In the genomic region with DNA sequence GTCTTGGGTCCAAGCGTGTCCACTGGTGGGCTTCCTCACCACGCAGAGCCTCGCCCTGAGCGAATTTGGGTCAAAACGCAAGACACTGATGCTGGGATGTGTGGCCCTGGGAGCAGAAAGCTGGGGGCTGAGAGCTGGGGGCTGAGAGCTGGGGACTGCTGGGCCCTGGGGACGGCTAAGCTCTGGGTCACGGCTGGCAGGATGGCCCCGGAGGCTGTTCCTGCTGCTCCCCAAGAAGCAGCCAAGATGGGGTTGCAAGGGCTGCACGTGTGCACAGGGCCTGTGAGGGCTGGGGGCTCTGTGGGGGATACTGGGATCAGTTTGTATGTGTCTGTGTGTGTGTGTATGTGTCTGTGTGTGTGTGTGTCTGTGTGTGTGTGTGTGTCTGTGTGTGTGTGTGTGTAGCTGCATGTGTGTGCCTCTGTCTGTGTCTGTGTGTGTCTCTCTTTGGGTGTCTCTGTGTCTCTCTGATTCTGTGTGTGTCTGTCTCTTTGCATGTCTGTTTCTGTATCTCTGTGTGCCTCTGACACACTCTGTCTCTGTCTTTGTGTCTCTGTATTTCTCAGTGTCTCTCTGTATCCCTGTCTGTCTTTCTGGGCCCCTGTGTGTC, we compare ENCODE assay signal across 23 cellular contexts. TPM values are rescaled to one million over a fixed set of nuclear protein-coding genes. Genes with fewer than 3 reads are reported as not detected.
DNase-seq lines count a peak whose midpoint lies in the region; ATAC-seq and TF ChIP-seq lines count a peak whose summit lies in the region.
"Had no signal": no experiment of that assay in that cellular context is flagged by ENCODE, and none has a peak within 500 bp of the region (broad histone marks: within the 10 kb centered on the region; RNA-seq: fewer than 3 reads in every experiment).

No MANE protein-coding gene starts in this region.

- no peak overlapping the region for H3K4me3 Mint-ChIP-seq in T-helper 17 cell
- H3K4me3 Mint-ChIP-seq: activated CD4-positive, alpha-beta T cell treated with anti-CD3 and anti-CD28 coated beads, Interleukin-2, amount 10 ng/mL, durations not matched to agents 7 days and 5 days; activated T-helper 1 cell treated with anti-CD3 and anti-CD28 coated beads, Interleukin-12 subunit alpha, Interleukin-12 subunit beta, Interleukin-2, Interleukin-4 antibody, amounts not matched to agents 30 ng/mL and 10 ng/mL and 1 ng/mL, durations not matched to agents 14 hours and 24 hours and 36 hours had no signal

- no peak for TF ChIP-seq CTCF in HEK293 (tag by site-specific recombination; IDR thresholded peaks at IDR 0.05)
- TF ChIP-seq CTCF in gastroesophageal sphincter (IDR thresholded peaks at IDR 0.05), result no peak
- no peak for TF ChIP-seq CTCF in sigmoid colon (IDR thresholded peaks at IDR 0.05)
- TF ChIP-seq CTCF in A673 (conservative IDR thresholded peaks at IDR 0.05; ENCODE audit: low read depth, low read length), result no peak
- TF ChIP-seq CTCF in GM10248 (IDR thresholded peaks at IDR 0.05; ENCODE audit: control extremely low read depth, extremely low read depth, low read depth, missing control alignments), result no peak

- no CpG with 5 or more reads among the region's 9 CpGs for WGBS in gastroesophageal sphincter (ENCODE audit: low coverage in 1 of 2), 2 donors
- 92 to 93% methylated on average over 9 of the region's 9 CpGs for WGBS in sigmoid colon, 2 donors

- BruUV-seq in A673 (replicated peaks; lab: Mats Ljungman, UMichigan), result no TSS peak

- H3K9me3 ChIP-seq in HEK293 (ENCODE audit: control insufficient read depth, insufficient read depth, low read depth, low read length) (no peaks in the 10 kb centered on the region), T-helper 17 cell (ENCODE audit: control insufficient read depth, low read length, poor library complexity, severe bottlenecking) (no peaks in the 10 kb centered on the region), gastroesophageal sphincter (no peaks in the 10 kb centered on the region), sigmoid colon (no peaks in the 10 kb centered on the region), A673 (ENCODE audit: low read depth, low read length, poor library complexity, severe bottlenecking) (no peaks in the 10 kb centered on the region)
- H3K9me3 ChIP-seq: HAP-1, prostate gland, uterus had no signal

- TF ChIP-seq POLR2A in gastroesophageal sphincter (IDR thresholded peaks at IDR 0.05) (no peak), sigmoid colon (IDR thresholded peaks at IDR 0.05) (no peak)

- H3K4me3 ChIP-seq in HEK293 (ENCODE audit: low read depth, low read length), result no peak overlapping the region
- H3K4me3 ChIP-seq in gastroesophageal sphincter, result no peak overlapping the region
- no peak overlapping the region for H3K4me3 ChIP-seq in sigmoid colon
- no peak overlapping the region for H3K4me3 ChIP-seq in A673 (ENCODE audit: low read depth, low read length, poor library complexity, severe bottlenecking)
- H3K4me3 ChIP-seq: dorsolateral prefrontal cortex, HAP-1, prostate gland, SK-N-MC, uterus had no signal

- peak overlapping the region; percentile 57 for H3K27ac Mint-ChIP-seq in T-helper 17 cell
- H3K27ac Mint-ChIP-seq: activated T-helper 1 cell treated with anti-CD3 and anti-CD28 coated beads, Interleukin-12 subunit alpha, Interleukin-12 subunit beta, Interleukin-2, Interleukin-4 antibody, amounts not matched to agents 30 ng/mL and 10 ng/mL and 1 ng/mL, durations not matched to agents 14 hours and 24 hours and 36 hours had no signal

- ATAC-seq in T-helper 17 cell, result no peak
- ATAC-seq in gastroesophageal sphincter, result no peak
- ATAC-seq: activated naive CD4-positive, alpha-beta T cell treated with anti-CD3 and anti-CD28 coated beads, Interleukin-2, amount 50 U/mL, for 72 hours had no signal

- POLR2A ChIA-PET in HEK293 (lab: Yijun Ruan, JAX) (no interaction called here), A673 (lab: Charles Lee; ENCODE audit: low non-redundant PET) (no interaction called here), GM10248 (lab: Yijun Ruan, JAX) (interaction anchor here (1.1 kb wide), 1 partner anchor 36 kb away, joined by 4 read pairs; no protein-coding TSS in a partner anchor)

- TF ChIP-seq EP300 in gastroesophageal sphincter (IDR thresholded peaks at IDR 0.05), result no peak
- TF ChIP-seq EP300 in sigmoid colon (IDR thresholded peaks at IDR 0.05), result no peak

- H3K27ac ChIP-seq in HEK293 (ENCODE audit: extremely low read depth, low read depth, low read length) (no peak overlapping the region), gastroesophageal sphincter (peak overlapping the region in 3 of 4 donors; percentile 56 to 85 (median 83)), sigmoid colon (peak overlapping the region; percentile 77 to 84 (median 80)), A673 (ENCODE audit: low read depth, low read length, poor library complexity, severe bottlenecking) (no peak overlapping the region)
- H3K27ac ChIP-seq: prostate gland, SK-N-MC had no signal

- H3K27me3 ChIP-seq in gastroesophageal sphincter (no peaks in the 10 kb centered on the region), sigmoid colon (no peaks in the 10 kb centered on the region), A673 (replicated peaks; ENCODE audit: insufficient read depth, low read depth, low read length, poor library complexity) (no peaks in the 10 kb centered on the region)
- H3K27me3 ChIP-seq: uterus had no signal

- H3K4me1 Mint-ChIP-seq in T-helper 17 cell, result peaks cover 10% of the 10 kb centered on the region
- H3K4me1 Mint-ChIP-seq: activated CD4-positive, alpha-beta T cell treated with anti-CD3 and anti-CD28 coated beads, Interleukin-2, amount 10 ng/mL, durations not matched to agents 7 days and 5 days had no signal

- CTCF ChIA-PET in HEK293 (lab: Yijun Ruan, JAX) (interaction anchor here (0.8 kb wide), 1 partner anchor 11 kb away, joined by 3 read pairs; no protein-coding TSS in a partner anchor), A673 (lab: Charles Lee) (no interaction called here), GM10248 (lab: Yijun Ruan, JAX) (interaction anchor here (1.8 kb wide), 1 partner anchor 8 kb away, joined by 6 read pairs; no protein-coding TSS in a partner anchor)

- peaks cover 7% of the 10 kb centered on the region for H3K36me3 Mint-ChIP-seq in T-helper 17 cell (ENCODE audit: low read depth)
- H3K36me3 Mint-ChIP-seq: activated naive CD4-positive, alpha-beta T cell treated with anti-CD3 and anti-CD28 coated beads, Interleukin-2, amount 50 U/mL, for 72 hours had no signal

- intact Hi-C loops in sigmoid colon (cut with DNase I) (loop anchor here (5.0 kb wide), 1 partner anchor 52 kb away; no protein-coding TSS in a partner anchor), A673 (cut with micrococcal nuclease; ENCODE audit: unreplicated experiment) (no loop called here)

- peaks cover 16% of the 10 kb centered on the region for H3K27me3 Mint-ChIP-seq in T-helper 17 cell
- H3K27me3 Mint-ChIP-seq: activated CD4-positive, alpha-beta T cell treated with anti-CD3 and anti-CD28 coated beads, Interleukin-2, amount 10 ng/mL, durations not matched to agents 7 days and 5 days had no signal

- DNase-seq in T-helper 17 cell, result no peak
- DNase-seq in sigmoid colon, result no peak
- no peak for DNase-seq in A673 (ENCODE audit: low spot score)
- no peak for DNase-seq in retina
- DNase-seq in GM10248 (ENCODE audit: extremely low spot score), result no peak
- DNase-seq: activated CD4-positive, alpha-beta T cell treated with anti-CD3 and anti-CD28 coated beads, Interleukin-2, amount 10 ng/mL, durations not matched to agents 7 days and 5 days; aorta; NCI-H1092; NCI-H187 treated with DMSO at 0.1 percent for 48 hours; uterus had no signal

- H3K36me3 ChIP-seq in HEK293 (ENCODE audit: control insufficient read depth in 2 of 2, insufficient read depth in 1 of 2, low read length in 2 of 2), result no peaks in the 10 kb centered on the region
- H3K36me3 ChIP-seq in gastroesophageal sphincter, result no peaks in the 10 kb centered on the region
- no peaks in the 10 kb centered on the region for H3K36me3 ChIP-seq in sigmoid colon
- H3K36me3 ChIP-seq in A673 (ENCODE audit: insufficient read depth, low read length, poor library complexity, severe bottlenecking), result no peaks in the 10 kb centered on the region
- H3K36me3 ChIP-seq: HAP-1, prostate gland, uterus had no signal

- H3K4me1 ChIP-seq in HEK293 (ENCODE audit: control insufficient read depth, insufficient read depth, low read length) (0 out of 2 replicates have a peak, but pooled peaks cover 2% of the 10 kb centered on the region), gastroesophageal sphincter (peaks cover 0 to 77% (median 33%) of the 10 kb centered on the region in 3 donors), sigmoid colon (peaks cover 0 to 50% (median 34%) of the 10 kb centered on the region in 4 donors), A673 (ENCODE audit: insufficient read depth, low read length, poor library complexity, severe bottlenecking) (peaks cover 15% of the 10 kb centered on the region)

TF ChIP-seq in HEK293, 187 proteins besides CTCF, POLR2A, EP300 and RAD21 (continues in another document):
- 0 out of 2 replicates have a peak, but pooled peaks have one; percentile 11 for TF ChIP-seq YY2 (tag by site-specific recombination; IDR thresholded peaks at IDR 0.05)
- 0 out of 2 replicates have a peak, but pooled peaks have one; percentile 16 for TF ChIP-seq ZBTB48 (tag by site-specific recombination; IDR thresholded peaks at IDR 0.05)
- TF ChIP-seq ZNF398 (tag by site-specific recombination; IDR thresholded peaks at IDR 0.05), result peak; percentile 21; the same call in 1 of the 2 replicates
- peak; percentile 39; the same call in 1 of the 2 replicates for TF ChIP-seq ZNF211 (tag by site-specific recombination; IDR thresholded peaks at IDR 0.05; ENCODE audit: low read depth)
- no peak for TF ChIP-seq ZNF837 (tag by site-specific recombination; IDR thresholded peaks at IDR 0.05)
- peak; percentile 40; the same call in 1 of the 2 replicates for TF ChIP-seq RBAK (tag by site-specific recombination; IDR thresholded peaks at IDR 0.05)
- TF ChIP-seq ZNF239 (tag by site-specific recombination; IDR thresholded peaks at IDR 0.05), result 0 out of 2 replicates have a peak, but pooled peaks have one; percentile 57

RNA-seq across cellular contexts. Expression of gene CIBAR2, which starts 38.2 kb away (rescaled TPM):
- total RNA-seq in T-helper 17 cell (not detected), gastroesophageal sphincter (not detected), sigmoid colon (not detected), A673 (2021) (not detected in 2 replicates)
- polyA plus RNA-seq in sigmoid colon, result not detected
- total RNA-seq: activated CD4-positive, alpha-beta T cell treated with anti-CD3 and anti-CD28 coated beads, Interleukin-2, amount 10 ng/mL, durations not matched to agents 7 days and 5 days; activated naive CD4-positive, alpha-beta T cell treated with anti-CD3 and anti-CD28 coated beads, Interleukin-2, amount 50 U/mL, for 72 hours; activated T-helper 1 cell treated with anti-CD3 and anti-CD28 coated beads, Interleukin-12 subunit alpha, Interleukin-12 subunit beta, Interleukin-2, Interleukin-4 antibody, amounts not matched to agents 30 ng/mL and 10 ng/mL and 1 ng/mL, durations not matched to agents 14 hours and 24 hours and 36 hours; Daoy; endothelial cell of umbilical vein; prostate gland; RPMI7951; T-helper 2 cell treated with Interferon-gamma antibody and Interleukin-4, amounts not matched to agents 100 ng/mL and 5 ng/mL, for 36 hours had no signal
- polyA plus RNA-seq: aorta, neural cell had no signal

Comparison
In these comparisons a context has a peak if more than half of its experiments do, and no peak if none do; other contexts are left out.
1. H3K27ac ChIP-seq: peak in gastroesophageal sphincter (3 of 4) and sigmoid colon (4 of 4); none in HEK293 (single experiment) and A673 (single experiment).